Comparison of ENCODE assay signal across 1 cellular context in the genomic region with DNA sequence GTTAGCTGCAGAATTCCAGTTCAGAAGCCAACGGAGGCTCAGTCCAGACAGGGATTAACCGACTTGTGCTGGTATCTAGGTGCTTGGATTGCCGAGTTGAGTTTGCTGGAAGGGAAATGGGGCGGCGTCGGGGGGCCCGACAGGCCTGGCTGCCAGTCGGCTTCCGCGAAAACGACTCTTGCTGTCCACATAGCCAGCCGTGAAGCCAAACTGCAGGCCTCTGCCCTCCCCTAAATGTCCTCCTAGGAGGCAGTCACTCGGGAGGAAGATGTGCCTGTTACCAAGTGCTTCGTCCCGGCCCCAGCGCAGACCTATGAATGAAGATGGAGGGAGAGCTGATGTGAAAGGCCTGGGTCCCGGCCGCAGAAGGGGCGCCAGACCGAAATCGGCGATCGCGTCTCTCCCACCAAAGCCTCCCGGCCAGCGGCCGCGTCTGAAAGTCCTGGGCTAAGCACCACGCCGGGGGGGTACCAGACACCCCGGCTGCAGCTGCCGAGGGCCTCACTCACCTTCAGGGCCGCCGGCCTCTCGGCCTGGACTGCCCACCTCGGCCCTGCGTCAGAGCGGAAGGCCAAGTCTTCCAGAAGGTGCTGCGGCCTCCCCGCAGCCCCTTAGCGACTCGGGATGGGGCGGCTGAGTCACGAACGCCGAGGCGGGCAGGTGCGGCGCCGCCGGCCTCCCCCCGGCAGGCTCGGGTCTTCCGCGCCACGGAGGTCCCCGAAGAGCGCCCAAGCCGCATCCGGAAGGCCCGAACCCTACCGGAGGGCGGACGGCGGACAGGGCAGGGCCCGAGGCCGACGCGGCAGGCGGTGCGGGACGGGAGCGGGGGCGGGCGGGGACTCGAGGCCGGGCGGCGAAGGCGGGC.
TF ChIP-seq lines count a peak whose summit lies in the region.

No MANE protein-coding gene starts in this region.

TF ChIP-seq in endothelial cell of umbilical vein, 7 proteins besides CTCF, POLR2A, EP300 and RAD21:
- TF ChIP-seq, protein P1, sequence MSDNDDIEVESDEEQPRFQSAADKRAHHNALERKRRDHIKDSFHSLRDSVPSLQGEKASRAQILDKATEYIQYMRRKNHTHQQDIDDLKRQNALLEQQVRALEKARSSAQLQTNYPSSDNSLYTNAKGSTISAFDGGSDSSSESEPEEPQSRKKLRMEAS (IDR thresholded peaks at IDR 0.05; ENCODE audit: insufficient read depth, insufficient read length), result no peak
- peak; percentile 15 for TF ChIP-seq FOS (IDR thresholded peaks at IDR 0.05; ENCODE audit: borderline replicate concordance, insufficient read depth, low read length)
